Comparison of ENCODE assay signal across 13 cellular contexts in the genomic region with DNA sequence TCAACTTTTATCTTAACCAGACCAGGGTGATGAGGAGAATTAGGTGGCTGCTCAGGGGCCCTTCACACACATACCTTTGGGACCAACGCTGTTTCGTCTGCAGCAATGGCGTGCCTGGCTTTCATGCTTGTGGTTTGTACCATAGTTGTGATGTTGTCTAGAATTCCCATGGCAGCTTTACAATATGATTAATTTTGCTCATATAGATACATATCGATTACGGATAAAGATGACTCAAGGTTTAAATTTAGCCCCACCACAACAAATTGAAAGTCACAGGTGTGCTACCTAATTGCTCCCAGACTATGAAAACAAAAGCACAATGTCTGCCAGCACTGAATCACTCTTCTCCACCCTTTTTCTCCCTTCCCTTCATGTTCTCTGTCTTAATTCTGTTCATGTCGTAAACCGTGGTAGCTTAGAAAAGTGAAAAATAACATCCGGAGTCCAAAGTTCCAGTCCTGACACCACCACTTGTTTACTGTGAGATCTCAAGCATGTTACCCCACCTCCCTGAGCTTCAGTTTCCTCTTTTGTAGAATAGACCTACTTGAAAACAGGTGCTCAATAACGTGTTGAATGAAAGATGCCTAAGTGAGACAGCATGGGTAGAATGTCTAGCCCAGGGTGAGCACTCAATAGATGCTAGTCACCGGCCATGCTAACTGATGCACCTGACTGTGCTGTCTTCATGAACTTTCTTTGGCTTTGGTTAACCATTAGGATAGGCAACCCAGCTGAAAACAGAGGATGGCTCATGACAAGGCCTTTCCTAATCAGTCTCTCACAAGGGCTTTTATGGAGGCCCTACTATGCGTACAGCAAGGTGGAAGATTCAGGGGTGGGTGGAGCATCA. TPM values are rescaled to one million over a fixed set of nuclear protein-coding genes. Genes with fewer than 3 reads are reported as not detected.
DNase-seq lines count a peak whose midpoint lies in the region; ATAC-seq and TF ChIP-seq lines count a peak whose summit lies in the region.
"Had no signal": no experiment of that assay in that cellular context is flagged by ENCODE, and none has a peak within 500 bp of the region (broad histone marks: within the 10 kb centered on the region; RNA-seq: fewer than 3 reads in every experiment).

No MANE protein-coding gene starts in this region.

- no peak for TF ChIP-seq CTCF in MM.1S (IDR thresholded peaks at IDR 0.05; ENCODE audit: low read length)

- DNase-seq in CD4-positive, CD25-positive, alpha-beta regulatory T cell: peak in 1 of 3 donors; percentile 34
- DNase-seq in GM19238 (ENCODE audit: insufficient read length, low spot score) (peak; percentile 15), MM.1S (peak; percentile 70), superior temporal gyrus (ENCODE audit: extremely low spot score) (no peak), G401 (ENCODE audit: low spot score) (no peak), DMS153 treated with DMSO at 0.1 percent for 48 hours (lab: John Stamatoyannopoulos, UW; ENCODE audit: unreplicated experiment) (no peak)
- no peak for DNase-seq in stimulated activated naive CD4-positive, alpha-beta T cell (lab: John Stamatoyannopoulos, UW)
- DNase-seq: activated T-cell treated with anti-CD3 and anti-CD28 coated beads, Interleukin-2, amount 50 U/mL, for 72 hours; BE2C; cortex of kidney; NCI-H1105 had no signal

- no peaks in the 10 kb centered on the region for H3K27me3 ChIP-seq in CD4-positive, CD25-positive, alpha-beta regulatory T cell (ENCODE audit: control insufficient read depth, insufficient read depth, low read length)
- no peaks in the 10 kb centered on the region for H3K27me3 ChIP-seq in MM.1S (replicated peaks; ENCODE audit: insufficient read depth, low read length)
- H3K27me3 ChIP-seq: BE2C, SJSA1 had no signal

- H3K4me3 Mint-ChIP-seq in CD4-positive, CD25-positive, alpha-beta regulatory T cell: peak overlapping the region in 1 of 4 donors; percentile 25
- H3K4me3 Mint-ChIP-seq: activated T-cell treated with anti-CD3 and anti-CD28 coated beads, Interleukin-2, amount 50 U/mL, for 72 hours had no signal

- no peaks in the 10 kb centered on the region for H3K4me1 ChIP-seq in CD4-positive, CD25-positive, alpha-beta regulatory T cell (ENCODE audit: control insufficient read depth, insufficient read depth, low read length, poor library complexity, severe bottlenecking)
- peaks cover 48% of the 10 kb centered on the region for H3K4me1 ChIP-seq in MM.1S (ENCODE audit: low read length)
- H3K4me1 ChIP-seq: BE2C, SJSA1 had no signal

- H3K4me2 ChIP-seq in MM.1S (ENCODE audit: low read depth, low read length): peak overlapping the region; percentile 56

- H3F3A ChIP-seq in MM.1S (ENCODE audit: insufficient read depth, low read length): peaks cover 34% of the 10 kb centered on the region

- H3K27ac Mint-ChIP-seq in CD4-positive, CD25-positive, alpha-beta regulatory T cell: peak overlapping the region in 2 of 3 donors; percentile 0 to 88
- H3K27ac Mint-ChIP-seq: activated T-cell treated with anti-CD3 and anti-CD28 coated beads, Interleukin-2, amount 50 U/mL, for 72 hours had no signal

- H3K4me3 ChIP-seq in CD4-positive, CD25-positive, alpha-beta regulatory T cell (ENCODE audit: low read depth, low read length): no peak overlapping the region
- peak overlapping the region; percentile 4; the same call in 1 of the 2 replicates for H3K4me3 ChIP-seq in MM.1S (ENCODE audit: low read length)
- H3K4me3 ChIP-seq: SJSA1 had no signal

- H3K9me3 Mint-ChIP-seq in CD4-positive, CD25-positive, alpha-beta regulatory T cell: peaks cover 0 to 3% (median 0%) of the 10 kb centered on the region in 7 donors
- H3K9me3 Mint-ChIP-seq: activated T-cell treated with anti-CD3 and anti-CD28 coated beads, Interleukin-2, amount 50 U/mL, for 72 hours had no signal

- ATAC-seq in CD4-positive, CD25-positive, alpha-beta regulatory T cell (ENCODE audit: low read depth in 2 of 2): peak in 1 of 2 donors; percentile 48
- peak; percentile 56 for ATAC-seq in HG02884 (IDR thresholded peaks at IDR 0.05; ENCODE audit: unreplicated experiment)
- ATAC-seq: activated T-cell treated with anti-CD3 and anti-CD28 coated beads, Interleukin-2, amount 50 U/mL, for 72 hours had no signal

- no peaks in the 10 kb centered on the region for H3K27me3 Mint-ChIP-seq in CD4-positive, CD25-positive, alpha-beta regulatory T cell

- H3K79me2 ChIP-seq in MM.1S (ENCODE audit: low read length): no peaks in the 10 kb centered on the region

- no peaks in the 10 kb centered on the region for H3K9me2 ChIP-seq in MM.1S (replicated peaks; ENCODE audit: insufficient read depth, low read length)

- no peaks in the 10 kb centered on the region for H4K20me1 ChIP-seq in MM.1S (ENCODE audit: insufficient read depth, low read length)

- H3K36me3 Mint-ChIP-seq in CD4-positive, CD25-positive, alpha-beta regulatory T cell: peaks cover 6% of the 10 kb centered on the region

- peak overlapping the region; percentile 1; the same call in 1 of the 2 replicates for H3K9ac ChIP-seq in MM.1S (ENCODE audit: low read length)

- peaks cover 5 to 29% (median 13%) of the 10 kb centered on the region in 4 donors for H3K4me1 Mint-ChIP-seq in CD4-positive, CD25-positive, alpha-beta regulatory T cell

- in situ Hi-C loops in G401 (cut with HindIII; ENCODE audit: low sequenced_read_pairs): no loop called here

- no peak overlapping the region for H3K27ac ChIP-seq in CD4-positive, CD25-positive, alpha-beta regulatory T cell (ENCODE audit: insufficient read depth, low read length, poor library complexity, severe bottlenecking)
- H3K27ac ChIP-seq in MM.1S (ENCODE audit: low read length): peak overlapping the region; percentile 77
- H3K27ac ChIP-seq: SJSA1 had no signal

- H2AFZ ChIP-seq in MM.1S (ENCODE audit: low read length): peak overlapping the region; percentile 25; the same call in 1 of the 2 replicates

- H3K9me3 ChIP-seq in CD4-positive, CD25-positive, alpha-beta regulatory T cell (ENCODE audit: control insufficient read depth in 2 of 2, low read length in 2 of 2): no peaks in the 10 kb centered on the region
- no peaks in the 10 kb centered on the region for H3K9me3 ChIP-seq in MM.1S (replicated peaks; ENCODE audit: insufficient read depth, low read length)
- H3K9me3 ChIP-seq: BE2C, SJSA1 had no signal

- no peaks in the 10 kb centered on the region for H3K36me3 ChIP-seq in CD4-positive, CD25-positive, alpha-beta regulatory T cell (ENCODE audit: control insufficient read depth, insufficient read depth, low read length)
- H3K36me3 ChIP-seq in MM.1S (replicated peaks; ENCODE audit: insufficient read depth, low read length): no peaks in the 10 kb centered on the region
- H3K36me3 ChIP-seq: BE2C, SJSA1 had no signal

RNA-seq across cellular contexts. Expression of a gene that starts 22.1 kb away (rescaled TPM):
- total RNA-seq in CD4-positive, CD25-positive, alpha-beta regulatory T cell: 1,538 TPM
- 10 to 100 TPM; 41.3 to 73.3 (median 48.6) TPM for polyA plus RNA-seq in CD4-positive, CD25-positive, alpha-beta regulatory T cell
- 6.7 and 7.9 TPM in 2 replicates for total RNA-seq in G401 (2014; rRNA removed; shearing (Covaris generic))

Comparison
In these comparisons a context has a peak if more than half of its experiments do, and no peak if none do; other contexts are left out.
1. DNase-seq: peak in GM19238 (single experiment) and MM.1S (single experiment); none in superior temporal gyrus (single experiment), G401 (single experiment), stimulated activated naive CD4-positive, alpha-beta T cell (0 of 6) and DMS153 treated with DMSO at 0.1 percent for 48 hours (single experiment).
2. RNA of a gene that starts 22.1 kb away (total RNA-seq): 1,538 TPM in CD4-positive, CD25-positive, alpha-beta regulatory T cell (single experiment); 6.7 to 7.9 TPM in G401; every median in the first group is over 100 times any median in the second.